Comparison of ENCODE assay signal across 7 cellular contexts in the genomic region with DNA sequence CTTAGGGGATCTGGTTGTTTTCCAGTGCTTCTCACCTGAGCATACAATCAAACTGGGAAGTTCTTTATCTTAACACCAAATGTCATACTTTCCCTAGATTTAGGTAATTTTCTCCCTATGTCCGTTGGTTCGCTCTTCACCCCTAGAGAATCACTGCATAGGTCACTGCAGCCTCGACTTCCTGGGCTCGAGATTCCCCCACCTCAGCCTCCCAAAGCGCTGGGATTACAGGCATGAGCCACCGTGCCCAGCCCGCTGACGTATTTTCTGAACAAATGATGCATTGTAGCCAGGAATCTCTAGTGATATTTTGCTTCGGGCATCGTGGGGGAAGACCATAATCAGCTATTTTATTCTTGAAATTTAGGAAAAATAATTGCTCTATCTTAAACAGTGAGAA. TPM values are rescaled to one million over a fixed set of nuclear protein-coding genes. Genes with fewer than 3 reads are reported as not detected.
DNase-seq lines count a peak whose midpoint lies in the region; ATAC-seq, FAIRE-seq and TF ChIP-seq lines count a peak whose summit lies in the region.
"Had no signal": no experiment of that assay in that cellular context is flagged by ENCODE, and none has a peak within 500 bp of the region (broad histone marks: within the 10 kb centered on the region; RNA-seq: fewer than 3 reads in every experiment).

No MANE protein-coding gene starts in this region.

- TF ChIP-seq EP300 in H1 (IDR thresholded peaks at IDR 0.05; ENCODE audit: borderline replicate concordance in 1 of 2, low read depth in 2 of 2, low read length in 2 of 2) = no peak

- no peak overlapping the region for H2BK20ac ChIP-seq in H1 (ENCODE audit: low read length)

- TF ChIP-seq RAD21 in H1 (IDR thresholded peaks at IDR 0.05 in 1 of 2, conservative IDR thresholded peaks at IDR 0.05 in 1 of 2; ENCODE audit: low read depth in 2 of 2, low read length in 2 of 2) = no peak

- no peaks in the 10 kb centered on the region; the same call in 1 of the 2 replicates for H3K79me1 ChIP-seq in H1 (ENCODE audit: low read depth, low read length)

- H2BK15ac ChIP-seq in H1 (ENCODE audit: low read length) = no peak overlapping the region

- no peaks in the 10 kb centered on the region for H3K4me1 ChIP-seq in NT2/D1 (ENCODE audit: insufficient read depth, insufficient read length)
- peaks cover 0 to 9% (median 5%) of the 10 kb centered on the region in 4 experiments; a peak in 5 of 7 replicates for H3K4me1 ChIP-seq in H1 (replicated peaks in 1 of 4; ENCODE audit: control insufficient read depth in 3 of 4, insufficient read depth in 4 of 4, low read length in 3 of 4)
- H3K4me1 ChIP-seq in skeletal muscle tissue (ENCODE audit: control insufficient read depth in 3 of 3, insufficient read depth in 3 of 3, low read length in 3 of 3) = peaks cover 20 to 30% (median 29%) of the 10 kb centered on the region in 3 donors

- CTCF ChIA-PET in H1 (lab: Charles Lee; ENCODE audit: partially characterized antibody) = interaction anchor here (1.0 to 1.3 kb wide), 3 partner anchors 8 to 10 kb away, joined by 3 to 4 read pairs (median 3); no protein-coding TSS in a partner anchor

- peaks cover 3 to 13% of the 10 kb centered on the region in 2 experiments; a peak in 3 of 4 replicates for H3K79me2 ChIP-seq in H1 (ENCODE audit: control insufficient read depth in 1 of 2, insufficient read depth in 2 of 2, low read length in 2 of 2)

- H3K18ac ChIP-seq in H1 (ENCODE audit: extremely low read depth, low read length) = no peak overlapping the region

- DNase-seq in NT2/D1 (ENCODE audit: low read depth, low spot score) (no peak), H1 (ENCODE audit: low read depth in 1 of 2, low spot score in 2 of 2) (no peak), NCI-H1105 (lab: John Stamatoyannopoulos, UW) (no peak), HuH-7 (ENCODE audit: low spot score) (no peak)

- H3K23me2 ChIP-seq in H1 (ENCODE audit: low read depth, low read length) = peaks cover 10% of the 10 kb centered on the region

- 27% methylated on average over 10 of the region's 10 CpGs; no CpG with 5 or more reads in 1 of the 2 experiments for WGBS in H1 (ENCODE audit: extremely low coverage in 1 of 2, insufficient coverage in 1 of 2, insufficient read length in 1 of 2, insufficient replicate concordance in 2 of 2, low coverage in 1 of 2, low lambda C conversion rate in 2 of 2, missing lambda C conversion rate in 1 of 2), 2 experiments

- no peak for TF ChIP-seq CTCF in H1 (IDR thresholded peaks at IDR 0.05; ENCODE audit: control extremely low read depth in 1 of 3, insufficient read depth in 1 of 3, low read depth in 1 of 3, low read length in 3 of 3)

- ATAC-seq in HG03108 (IDR thresholded peaks at IDR 0.05; ENCODE audit: unreplicated experiment) = no peak

- H4K5ac ChIP-seq in H1 (ENCODE audit: insufficient read length, low read depth, low read length) = peak overlapping the region; percentile 52

- no peaks in the 10 kb centered on the region for H3K9me3 ChIP-seq in NT2/D1 (ENCODE audit: insufficient read depth, low read length)
- no peaks in the 10 kb centered on the region for H3K9me3 ChIP-seq in H1 (ENCODE audit: insufficient read depth in 2 of 2, low read depth in 1 of 2, low read length in 1 of 2)
- H3K9me3 ChIP-seq in skeletal muscle tissue (ENCODE audit: control insufficient read depth in 3 of 3, low read length in 3 of 3) = no peaks in the 10 kb centered on the region
- H3K9me3 ChIP-seq: mucosa of descending colon had no signal

- peak overlapping the region; percentile 73 to 96 for H3K4me2 ChIP-seq in H1 (ENCODE audit: insufficient read depth in 1 of 2, low read depth in 2 of 2, low read length in 2 of 2)

- H2AFZ ChIP-seq in H1 (ENCODE audit: low read length) = 0 out of 2 replicates have a peak overlapping the region, but pooled peaks have one; percentile 13

- no peak overlapping the region for H2BK120ac ChIP-seq in H1 (replicated peaks; ENCODE audit: low read depth, low read length)

- H3K14ac ChIP-seq in H1 (ENCODE audit: insufficient read length) = no peak overlapping the region

- POLR2A ChIA-PET in H1 (lab: Charles Lee; ENCODE audit: partially characterized antibody) = interaction anchor here (0.6 to 7.1 kb wide), 19 partner anchors 9 to 330 kb away, joined by 3 to 267 read pairs (median 6); a partner anchor contains a TSS

- no peak overlapping the region for H3K23ac ChIP-seq in H1 (ENCODE audit: insufficient read length)

- H3K36me3 ChIP-seq in NT2/D1 (ENCODE audit: insufficient read depth, insufficient read length, low read length) (peaks cover 53% of the 10 kb centered on the region), H1 (ENCODE audit: control insufficient read depth in 2 of 4, insufficient read depth in 4 of 4, low read length in 3 of 4) (peaks cover 23 to 40% (median 35%) of the 10 kb centered on the region in 4 experiments), skeletal muscle tissue (ENCODE audit: control insufficient read depth in 3 of 3, insufficient read depth in 3 of 3, low read length in 3 of 3) (peaks cover 18 to 36% (median 33%) of the 10 kb centered on the region in 3 donors)

- no peak overlapping the region for H2BK12ac ChIP-seq in H1 (ENCODE audit: low read depth, low read length)

- H3K56ac ChIP-seq in H1 (replicated peaks; ENCODE audit: insufficient read length, low read depth, low read length) = peak overlapping the region; percentile 4

- H3K4me3 ChIP-seq in NT2/D1 (ENCODE audit: insufficient read length, low read depth) (peak overlapping the region; percentile 91), H1 (ENCODE audit: extremely low read depth in 1 of 4, insufficient read depth in 2 of 4, low read depth in 3 of 4, low read length in 4 of 4) (peak overlapping the region; percentile 85 to 99 (median 96)), skeletal muscle tissue (ENCODE audit: low read length in 3 of 3) (peak overlapping the region; percentile 89 to 94 (median 94))

- no peak for TF ChIP-seq POLR2A in H1 (IDR thresholded peaks at IDR 0.05; ENCODE audit: control extremely low read depth in 1 of 2, low read depth in 2 of 2, low read length in 2 of 2)

- H3K27me3 ChIP-seq in NT2/D1 (ENCODE audit: insufficient read depth, insufficient read length) (no peaks in the 10 kb centered on the region), H1 (replicated peaks in 1 of 4; ENCODE audit: control insufficient read depth in 3 of 4, extremely low read depth in 1 of 4, insufficient read depth in 3 of 4, low read length in 3 of 4) (no peaks in the 10 kb centered on the region), skeletal muscle tissue (ENCODE audit: control insufficient read depth in 3 of 3, insufficient read depth in 3 of 3, low read length in 3 of 3) (no peaks in the 10 kb centered on the region)

- H4K20me1 ChIP-seq in H1 (replicated peaks in 1 of 2; ENCODE audit: control insufficient read depth in 1 of 2, insufficient read depth in 2 of 2, low read length in 2 of 2) = no peaks in the 10 kb centered on the region

- H4K91ac ChIP-seq in H1 (replicated peaks; ENCODE audit: insufficient read length, low read length) = no peak overlapping the region

- FAIRE-seq in H1 (lab: Jason Lieb, UNC) = no peak

- peak overlapping the region; percentile 32; the same call in 1 of the 2 replicates for H3K27ac ChIP-seq in H1 (ENCODE audit: low read depth, low read length)
- H3K27ac ChIP-seq in skeletal muscle tissue (ENCODE audit: low read depth, low read length) = peak overlapping the region; percentile 94

- 0 out of 2 replicates have a peak overlapping the region, but pooled peaks have one; percentile 19 for H2BK5ac ChIP-seq in H1 (ENCODE audit: low read depth, low read length)

- H2AK5ac ChIP-seq in H1 (ENCODE audit: low read depth, low read length) = no peak overlapping the region

- H3K4ac ChIP-seq in H1 (replicated peaks; ENCODE audit: insufficient read length, low read depth, low read length) = no peak overlapping the region

- H3K9ac ChIP-seq in NT2/D1 (ENCODE audit: insufficient read length, low read depth) (peak overlapping the region; percentile 99), H1 (replicated peaks in 1 of 4; ENCODE audit: extremely low read depth in 1 of 4, low read depth in 3 of 4, low read length in 3 of 4) (peak overlapping the region; percentile 59 to 99 (median 92)), skeletal muscle tissue (ENCODE audit: low read depth in 1 of 3, low read length in 3 of 3) (peak overlapping the region; percentile 95 to 97 (median 97))

- H4K8ac ChIP-seq in H1 (ENCODE audit: extremely low read depth, insufficient read depth, low read length) = no peak overlapping the region

RNA-seq across cellular contexts. Expression of a gene that starts 1.1 kb away (rescaled TPM):
- total RNA-seq in H1 (2021; fragmentation: NEBNext Ultra II Directional; extraction: Animal tissue kit (Norgen Biotek cat#: 25700)) = 4,440 and 4,619 TPM in 2 replicates
- polyA plus RNA-seq in H1 (2011; rRNA removed) = 10,552 and 16,488 TPM in 2 replicates
- polyA plus RNA-seq in H1 (2011; cell fraction: cytosol; rRNA removed) = 15,274 TPM
- polyA plus RNA-seq in H1 (2011; cell fraction: nucleus; rRNA removed) = 5,028 TPM
- polyA plus RNA-seq in H1 (2012, experiment 1 of 2) = 8,984 to 12,435 TPM (median 10,789 TPM) in 4 replicates
- 8,788 TPM for polyA plus RNA-seq in H1 (2012, experiment 2 of 2)
- 16,458 TPM for polyA plus RNA-seq in H1 (2013, experiment 1 of 2)
- 15,195 TPM for polyA plus RNA-seq in H1 (2013, experiment 2 of 2)
- 1,518 and 2,159 TPM in 2 replicates for polyA minus RNA-seq in H1 (2011; rRNA and poly(A)+ RNA removed)
- polyA minus RNA-seq in H1 (2011; cell fraction: cytosol; rRNA and poly(A)+ RNA removed) = 1,097 TPM
- polyA minus RNA-seq in H1 (2011; cell fraction: nucleus; rRNA and poly(A)+ RNA removed) = 1,566 TPM
- 4,392 TPM for total RNA-seq in skeletal muscle tissue

RNA-seq across cellular contexts. Expression of a gene that starts 2.7 kb away (rescaled TPM):
- total RNA-seq in H1 (2021; fragmentation: NEBNext Ultra II Directional; extraction: Animal tissue kit (Norgen Biotek cat#: 25700)) = 11.2 and 12.5 TPM in 2 replicates
- 4.0 and 5.1 TPM in 2 replicates for polyA plus RNA-seq in H1 (2011; rRNA removed)
- 4.3 TPM for polyA plus RNA-seq in H1 (2011; cell fraction: cytosol; rRNA removed)
- 7.6 TPM for polyA plus RNA-seq in H1 (2011; cell fraction: nucleus; rRNA removed)
- 4.6 to 7.7 TPM (median 5.1 TPM) in 4 replicates for polyA plus RNA-seq in H1 (2012, experiment 1 of 2)
- 3.7 TPM for polyA plus RNA-seq in H1 (2012, experiment 2 of 2)
- polyA plus RNA-seq in H1 (2013, experiment 1 of 2) = 4.2 TPM
- polyA plus RNA-seq in H1 (2013, experiment 2 of 2) = 3.9 TPM
- 10.7 and 15.3 TPM in 2 replicates for polyA minus RNA-seq in H1 (2011; rRNA and poly(A)+ RNA removed)
- 7.1 TPM for polyA minus RNA-seq in H1 (2011; cell fraction: cytosol; rRNA and poly(A)+ RNA removed)
- 34.0 TPM for polyA minus RNA-seq in H1 (2011; cell fraction: nucleus; rRNA and poly(A)+ RNA removed)
- total RNA-seq in skeletal muscle tissue = 5.7 TPM

RNA-seq across cellular contexts. Expression of a gene that starts 11.0 kb away (rescaled TPM):
- total RNA-seq in H1 (2021; fragmentation: NEBNext Ultra II Directional; extraction: Animal tissue kit (Norgen Biotek cat#: 25700)) = 237 and 242 TPM in 2 replicates
- polyA plus RNA-seq in H1 (2011; rRNA removed) = 100 and 159 TPM in 2 replicates
- polyA plus RNA-seq in H1 (2011; cell fraction: cytosol; rRNA removed) = 270 TPM
- polyA plus RNA-seq in H1 (2011; cell fraction: nucleus; rRNA removed) = 92.3 TPM
- polyA plus RNA-seq in H1 (2012, experiment 1 of 2) = 246 to 284 TPM (median 256 TPM) in 4 replicates
- polyA plus RNA-seq in H1 (2012, experiment 2 of 2) = 222 TPM
- polyA plus RNA-seq in H1 (2013, experiment 1 of 2) = 251 TPM
- 249 TPM for polyA plus RNA-seq in H1 (2013, experiment 2 of 2)
- polyA minus RNA-seq in H1 (2011; rRNA and poly(A)+ RNA removed) = 112 and 145 TPM in 2 replicates
- polyA minus RNA-seq in H1 (2011; cell fraction: cytosol; rRNA and poly(A)+ RNA removed) = 102 TPM
- 72.8 TPM for polyA minus RNA-seq in H1 (2011; cell fraction: nucleus; rRNA and poly(A)+ RNA removed)
- 53.8 TPM for total RNA-seq in skeletal muscle tissue

RNA-seq across cellular contexts. Expression of a gene that starts 12.7 kb away (rescaled TPM):
- total RNA-seq in H1 (2021; fragmentation: NEBNext Ultra II Directional; extraction: Animal tissue kit (Norgen Biotek cat#: 25700)) = 85.1 and 86.9 TPM in 2 replicates
- 165 and 174 TPM in 2 replicates for polyA plus RNA-seq in H1 (2011; rRNA removed)
- 109 TPM for polyA plus RNA-seq in H1 (2011; cell fraction: cytosol; rRNA removed)
- polyA plus RNA-seq in H1 (2011; cell fraction: nucleus; rRNA removed) = 167 TPM
- polyA plus RNA-seq in H1 (2012, experiment 1 of 2) = 58.5 to 85.3 TPM (median 79.3 TPM) in 4 replicates
- 88.6 TPM for polyA plus RNA-seq in H1 (2012, experiment 2 of 2)
- 133 TPM for polyA plus RNA-seq in H1 (2013, experiment 1 of 2)
- 120 TPM for polyA plus RNA-seq in H1 (2013, experiment 2 of 2)
- 180 and 199 TPM in 2 replicates for polyA minus RNA-seq in H1 (2011; rRNA and poly(A)+ RNA removed)
- polyA minus RNA-seq in H1 (2011; cell fraction: cytosol; rRNA and poly(A)+ RNA removed) = 107 TPM
- 81.1 TPM for polyA minus RNA-seq in H1 (2011; cell fraction: nucleus; rRNA and poly(A)+ RNA removed)
- total RNA-seq in skeletal muscle tissue = 149 TPM

RNA-seq across cellular contexts. Expression of a gene that starts 35.4 kb away (rescaled TPM):
- 49.2 and 52.4 TPM in 2 replicates for total RNA-seq in H1 (2021; fragmentation: NEBNext Ultra II Directional; extraction: Animal tissue kit (Norgen Biotek cat#: 25700))
- 33.9 and 43.4 TPM in 2 replicates for polyA plus RNA-seq in H1 (2011; rRNA removed)
- polyA plus RNA-seq in H1 (2011; cell fraction: cytosol; rRNA removed) = 42.1 TPM
- polyA plus RNA-seq in H1 (2011; cell fraction: nucleus; rRNA removed) = 84.6 TPM
- 41.7 to 55.5 TPM (median 51.4 TPM) in 4 replicates for polyA plus RNA-seq in H1 (2012, experiment 1 of 2)
- polyA plus RNA-seq in H1 (2012, experiment 2 of 2) = 18.7 TPM
- 57.7 TPM for polyA plus RNA-seq in H1 (2013, experiment 1 of 2)
- 59.8 TPM for polyA plus RNA-seq in H1 (2013, experiment 2 of 2)
- 158 and 203 TPM in 2 replicates for polyA minus RNA-seq in H1 (2011; rRNA and poly(A)+ RNA removed)
- 47.3 TPM for polyA minus RNA-seq in H1 (2011; cell fraction: cytosol; rRNA and poly(A)+ RNA removed)
- 53.6 TPM for polyA minus RNA-seq in H1 (2011; cell fraction: nucleus; rRNA and poly(A)+ RNA removed)
- 154 TPM for total RNA-seq in skeletal muscle tissue
